ENCODE assay signal across 10 cellular contexts in genomic region chr15:75712668-75713337, GRCh38. TPM values are rescaled to one million over a fixed set of nuclear protein-coding genes. Genes with fewer than 3 reads are reported as not detected.
DNase-seq lines count a peak whose midpoint lies in the region; ATAC-seq and TF ChIP-seq lines count a peak whose summit lies in the region.
"Had no signal": no experiment of that assay in that cellular context is flagged by ENCODE, and none has a peak within 500 bp of the region (broad histone marks: within the 10 kb centered on the region; RNA-seq: fewer than 3 reads in every experiment).

TSS of gene CSPG4 (minus strand) at chr15:75712848. CDS start at chr15:75712755, 93 bp downstream.

- H3K36me3 ChIP-seq in HCT116 (ENCODE audit: control insufficient read depth in 1 of 2, insufficient read depth in 2 of 2, low read length in 2 of 2) (no peaks in the 10 kb centered on the region; a peak in 1 of 4 replicates), stomach (no peaks in the 10 kb centered on the region)

- H3K9me3 ChIP-seq in HCT116 (ENCODE audit: control insufficient read depth in 1 of 2, insufficient read depth in 1 of 2, low read depth in 1 of 2, low read length in 2 of 2) (no peaks in the 10 kb centered on the region), iPS-18c (ENCODE audit: control insufficient read depth, insufficient read depth, low read length) (no peaks in the 10 kb centered on the region), stomach (no peaks in the 10 kb centered on the region)

- 0 to 10% (median 8%) methylated on average over 1 to 36 of the region's 36 CpGs for WGBS in stomach, 5 donors

- TF ChIP-seq EP300 in stomach (IDR thresholded peaks at IDR 0.05) = no peak

- no peaks in the 10 kb centered on the region for H4K20me1 ChIP-seq in HCT116 (ENCODE audit: insufficient read depth)

- in situ Hi-C loops in astrocyte of the spinal cord (cut with HindIII; ENCODE audit: low sequenced_read_pairs) = no loop called here

- CTCF ChIA-PET in HCT116 (lab: Charles Lee) = no interaction called here

- peak within 1 kb of the TSS; percentile 87 for H3K9ac ChIP-seq in HCT116 (ENCODE audit: low read length)

- H3K4me2 ChIP-seq in HCT116 (ENCODE audit: low read length) = peak within 1 kb of the TSS; percentile 97

- POLR2A ChIA-PET in HCT116 (lab: Charles Lee) = interaction anchor here (1.0 kb wide), 2 partner anchors 261 to 344 kb away, joined by 3 read pairs; partner anchors contain the start of genes MAN2C1 and SIN3A

- BruUV-seq in HCT116 (replicated peaks; lab: Mats Ljungman, UMichigan) = no TSS peak

- TF ChIP-seq CTCF in HCT116 (IDR thresholded peaks at IDR 0.05 in 2 of 3, conservative IDR thresholded peaks at IDR 0.05 in 1 of 3; ENCODE audit: borderline replicate concordance in 1 of 3, insufficient read depth in 1 of 3, low read depth in 2 of 3, low read length in 2 of 3) = no peak
- no peak for TF ChIP-seq CTCF in astrocyte of the spinal cord (IDR thresholded peaks at IDR 0.05; ENCODE audit: low read depth, low read length)
- TF ChIP-seq CTCF in stomach (IDR thresholded peaks at IDR 0.05) = no peak

- no peak for TF ChIP-seq RAD21 in HCT116 (IDR thresholded peaks at IDR 0.05; ENCODE audit: low read depth)

- H3K4me3 ChIP-seq in HCT116 (replicated peaks in 1 of 2; ENCODE audit: low read depth in 1 of 2, low read length in 2 of 2) (peak within 1 kb of the TSS; percentile 82 to 89), astrocyte of the spinal cord (ENCODE audit: low read depth, low read length) (peak within 1 kb of the TSS; percentile 88), iPS-18c (ENCODE audit: insufficient read depth, low read depth, low read length) (peak within 1 kb of the TSS; percentile 62), stomach (peak within 1 kb of the TSS; percentile 49 to 61 (median 58))

- ATAC-seq in HCT116 (peak; percentile 90), HG03039 (IDR thresholded peaks at IDR 0.05; ENCODE audit: unreplicated experiment) (no peak), HG03045 (IDR thresholded peaks at IDR 0.05; ENCODE audit: unreplicated experiment) (no peak), GM21786 (IDR thresholded peaks at IDR 0.05; ENCODE audit: unreplicated experiment) (no peak)

- H3K9me2 ChIP-seq in HCT116 (ENCODE audit: insufficient read depth) = no peaks in the 10 kb centered on the region

- intact Hi-C loops in HCT116 (cut with micrococcal nuclease) (no loop called here), stomach (cut with DNase I; ENCODE audit: low total_unique reads) (no loop called here)

- H3K27ac ChIP-seq in HCT116 (ENCODE audit: low read depth, low read length) (peak within 1 kb of the TSS; percentile 77), stomach (peak within 1 kb of the TSS; percentile 30 to 93 (median 82))

- peaks cover 10 to 19% of the 10 kb centered on the region in 2 experiments for H3K4me1 ChIP-seq in HCT116 (ENCODE audit: control insufficient read depth in 1 of 2, insufficient read depth in 2 of 2, low read length in 2 of 2)
- H3K4me1 ChIP-seq in stomach = peaks cover 15 to 51% (median 44%) of the 10 kb centered on the region in 4 donors

- TF ChIP-seq POLR2A in HCT116 (IDR thresholded peaks at IDR 0.05; ENCODE audit: borderline replicate concordance, extremely low read depth, insufficient read depth, insufficient read length) = peak; percentile 71
- no peak for TF ChIP-seq POLR2A in stomach (IDR thresholded peaks at IDR 0.05)

- no peaks in the 10 kb centered on the region for H3K79me2 ChIP-seq in HCT116 (ENCODE audit: insufficient read depth, low read length)

- H2AFZ ChIP-seq in HCT116 (ENCODE audit: low read depth, low read length, poor library complexity, severe bottlenecking) = peak within 1 kb of the TSS; percentile 69

- RAD21 ChIA-PET in HCT116 (lab: Charles Lee; ENCODE audit: low non-redundant PET in 1 of 2, low total read pairs in 2 of 2, uncharacterized antibody in 2 of 2, unreplicated experiment in 2 of 2) = no interaction called here

- DNase-seq in HCT116 (ENCODE audit: low read depth, low spot score) (no peak), astrocyte of the spinal cord (ENCODE audit: low read depth, low spot score) (peak; percentile 84), stomach (peak; percentile 57), T-helper 1 cell (no peak)
- DNase-seq: activated CD8-positive, alpha-beta memory T cell treated with anti-CD3 and anti-CD28 coated beads, Interleukin-2, amount 50 U/mL, for 4 hours; stimulated activated CD4-positive, alpha-beta T cell treated with anti-CD3 and anti-CD28 coated beads, Interleukin-2, amount 100 ng/mL, for 24 hours had no signal

- H3K27me3 ChIP-seq in HCT116 (ENCODE audit: insufficient read depth, low read length) (no peaks in the 10 kb centered on the region), stomach (peaks cover 0 to 15% (median 7%) of the 10 kb centered on the region in 3 donors)

TF ChIP-seq in HCT116, 20 proteins besides CTCF, POLR2A, EP300 and RAD21:
- TF ChIP-seq POLR2AphosphoS5 (IDR thresholded peaks at IDR 0.05; ENCODE audit: low read depth, low read length) (peak; percentile 93), FOSL1 (IDR thresholded peaks at IDR 0.05; ENCODE audit: low read depth) (no peak), ZBTB33 (IDR thresholded peaks at IDR 0.05; ENCODE audit: extremely low read depth, insufficient replicate concordance, low read length) (peak; percentile 40), ELF1 (IDR thresholded peaks at IDR 0.05; ENCODE audit: borderline replicate concordance, low read depth) (no peak), ZFX (IDR thresholded peaks at IDR 0.05) (peak; percentile 30; the same call in 1 of the 2 replicates), ATF3 (IDR thresholded peaks at IDR 0.05) (no peak)
TF ChIP-seq in HCT116: peak in this region for 3.

RNA-seq across cellular contexts. Expression of gene CSPG4, which starts in this region (rescaled TPM):
- total RNA-seq in HCT116 (2021; ENCODE audit: unreplicated experiment) (18.1 TPM), stomach (10 to 100 TPM; 15.1 to 44.6 (median 28.1) TPM)
- polyA plus RNA-seq in HCT116 (2012) = 17.8 and 20.2 TPM in 2 replicates
- 10 to 100 TPM in 1 of 3 donors, 1 to 10 TPM in 2; 1.8 to 15.5 (median 3.1) TPM for polyA plus RNA-seq in stomach

Comparison
In these comparisons a context has a peak if more than half of its experiments do, and no peak if none do; other contexts are left out.
1. DNase-seq: peak in astrocyte of the spinal cord (single experiment) and stomach (single experiment); none in HCT116 (single experiment) and T-helper 1 cell (0 of 5).
2. Peak in every context shown above with its lines, with median percentiles within 50 percentile points of each other: H3K4me3 ChIP-seq.